Comparison of ENCODE assay signal across 8 cellular contexts in the genomic region with DNA sequence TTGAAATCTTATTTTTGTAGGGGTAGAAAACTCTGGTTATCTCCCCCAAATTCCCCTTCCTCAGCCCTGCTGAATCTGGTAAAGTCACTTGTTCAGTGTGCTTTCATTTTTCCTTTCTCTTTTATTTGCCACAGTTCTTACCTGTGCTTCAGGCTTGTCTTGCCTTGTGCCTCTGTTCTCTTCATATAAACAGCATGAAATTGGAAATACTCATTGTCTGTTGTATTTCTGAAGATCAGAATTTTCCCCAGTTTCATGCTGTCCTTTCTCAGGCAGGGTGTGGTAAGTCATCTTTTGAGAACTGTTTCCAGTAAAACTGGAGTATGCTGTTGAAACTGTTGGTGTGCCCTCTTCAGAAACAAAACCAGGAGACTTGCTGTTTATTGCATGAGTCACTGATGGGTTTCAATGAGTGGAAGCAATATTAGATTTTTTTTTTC. TPM values are rescaled to one million over a fixed set of nuclear protein-coding genes. Genes with fewer than 3 reads are reported as not detected.
DNase-seq lines count a peak whose midpoint lies in the region; ATAC-seq and TF ChIP-seq lines count a peak whose summit lies in the region.

No MANE protein-coding gene starts in this region.

- H3K9me3 Mint-ChIP-seq in brain: no peaks in the 10 kb centered on the region
- no peaks in the 10 kb centered on the region for H3K9me3 Mint-ChIP-seq in progenitor cell of endocrine pancreas (ENCODE audit: low read depth)

- no peaks in the 10 kb centered on the region for H3K27me3 Mint-ChIP-seq in brain
- H3K27me3 Mint-ChIP-seq in progenitor cell of endocrine pancreas: peaks cover 6% of the 10 kb centered on the region

- H3K36me3 Mint-ChIP-seq in brain (peaks cover 28% of the 10 kb centered on the region), progenitor cell of endocrine pancreas (ENCODE audit: insufficient read depth) (no peaks in the 10 kb centered on the region)

- ATAC-seq in GM21390 (IDR thresholded peaks at IDR 0.05; ENCODE audit: unreplicated experiment) (peak; percentile 70), HG03521 (IDR thresholded peaks at IDR 0.05; ENCODE audit: unreplicated experiment) (peak; percentile 72)

- H3K4me1 Mint-ChIP-seq in brain: peaks cover 74% of the 10 kb centered on the region
- peaks cover 3% of the 10 kb centered on the region for H3K4me1 Mint-ChIP-seq in progenitor cell of endocrine pancreas (ENCODE audit: low read depth)

- H3K27ac Mint-ChIP-seq in brain (peak overlapping the region; percentile 1 to 81 (median 80)), progenitor cell of endocrine pancreas (no peak overlapping the region)

- peak overlapping the region; percentile 60 for H3K4me3 ChIP-seq in GM12865 (ENCODE audit: low read depth, low read length)

- DNase-seq in GM12865 (ENCODE audit: low read depth): peak; percentile 41
- peak; percentile 80 for DNase-seq in renal cortical epithelial cell (ENCODE audit: low read depth)
- DNase-seq in C1 segment of cervical spinal cord (lab: John Stamatoyannopoulos, UW): no peak
- no peak for DNase-seq in progenitor cell of endocrine pancreas (ENCODE audit: low spot score, unreplicated experiment)
- no peak for DNase-seq in activated effector memory CD4-positive, alpha-beta T cell treated with anti-CD3 and anti-CD28 coated beads, Interleukin-2, amount 50 U/mL, for 16 hours

- H3K4me3 Mint-ChIP-seq in brain (peak overlapping the region; percentile 35 to 76 (median 73)), progenitor cell of endocrine pancreas (ENCODE audit: low read depth) (no peak overlapping the region)

- no peak for TF ChIP-seq CTCF in GM12865 (IDR thresholded peaks at IDR 0.05; ENCODE audit: insufficient read depth, low read depth, low read length, missing control alignments)
- TF ChIP-seq CTCF in brain (conservative IDR thresholded peaks at IDR 0.05): no peak
- TF ChIP-seq CTCF in progenitor cell of endocrine pancreas (IDR thresholded peaks at IDR 0.05; ENCODE audit: unreplicated experiment): no peak

RNA-seq across cellular contexts. Expression of gene PAM, which starts 7.0 kb away (rescaled TPM):
- polyA plus RNA-seq in brain (ENCODE audit: insufficient read depth, low read depth, low replicate concordance): 180 TPM
- total RNA-seq in renal cortical epithelial cell (405 and 963 TPM in 2 replicates), progenitor cell of endocrine pancreas (111 and 142 TPM in 2 replicates)

Comparison
In these comparisons a context has a peak if more than half of its experiments do, and no peak if none do; other contexts are left out.
1. DNase-seq: peak in GM12865 (single experiment) and renal cortical epithelial cell (single experiment); none in C1 segment of cervical spinal cord (0 of 14), progenitor cell of endocrine pancreas (single experiment) and activated effector memory CD4-positive, alpha-beta T cell treated with anti-CD3 and anti-CD28 coated beads, Interleukin-2, amount 50 U/mL, for 16 hours (single experiment).